ENCODE assay signal across 25 cellular contexts in the genomic region with DNA sequence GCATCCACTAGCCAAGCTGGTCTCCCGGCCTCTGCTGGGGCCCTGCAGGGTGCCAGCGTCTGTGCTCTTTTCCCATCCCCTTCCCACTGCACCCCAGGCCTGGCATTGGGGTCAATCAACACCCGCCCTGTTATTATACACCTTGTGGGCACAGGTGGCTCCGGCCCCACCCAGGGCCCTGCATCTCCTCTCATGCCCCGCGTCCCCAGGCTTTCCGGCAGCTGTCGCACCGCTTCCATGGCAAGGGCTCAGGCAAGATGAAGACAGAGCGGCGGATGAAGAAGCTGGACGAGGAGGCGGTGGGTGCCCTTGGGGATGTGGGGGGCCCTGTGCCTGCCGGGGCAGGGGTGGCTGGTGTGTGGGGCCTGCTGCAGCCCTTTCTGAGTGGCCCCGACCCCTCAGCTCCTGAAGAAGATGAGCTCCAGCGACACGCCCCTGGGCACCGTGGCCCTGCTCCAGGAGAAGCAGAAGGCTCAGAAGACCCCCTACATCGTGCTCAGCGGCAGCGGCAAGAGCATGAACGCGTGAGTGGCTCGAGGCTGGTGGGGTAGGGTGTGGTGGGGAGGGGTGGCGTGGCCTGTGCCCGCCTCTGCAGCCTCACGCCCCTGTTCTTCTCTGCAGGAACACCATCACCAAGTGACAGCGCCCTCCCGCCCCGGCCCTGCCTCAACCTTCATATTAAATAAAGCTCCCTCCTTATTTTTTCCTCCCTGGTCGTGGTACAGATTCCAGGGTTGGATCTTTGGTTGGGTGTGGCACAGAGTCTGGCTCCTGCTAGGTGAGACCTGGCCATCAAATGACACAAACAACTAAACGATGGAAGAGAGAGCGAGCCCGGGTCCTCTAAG. TPM values are rescaled to one million over a fixed set of nuclear protein-coding genes. Genes with fewer than 3 reads are reported as not detected.
"Had no signal": no experiment of that assay in that cellular context is flagged by ENCODE, and none has a peak within 500 bp of the region (broad histone marks: within the 10 kb centered on the region; RNA-seq: fewer than 3 reads in every experiment).

No MANE protein-coding gene starts in this region.

- H3K4me3 ChIP-seq: colonic mucosa, esophagus muscularis mucosa, gastrocnemius medialis, heart right ventricle, ovary, right atrium auricular region had no signal

- H3K27me3 Mint-ChIP-seq: naive thymus-derived CD4-positive, alpha-beta T cell had no signal

- H3K36me3 ChIP-seq: ovary had no signal

- H3K27me3 ChIP-seq: colonic mucosa, esophagus muscularis mucosa, gastrocnemius medialis, heart right ventricle, neutrophil, ovary, right atrium auricular region had no signal

- ATAC-seq: naive thymus-derived CD4-positive, alpha-beta T cell had no signal

- H3K9me3 ChIP-seq: colonic mucosa, esophagus muscularis mucosa, gastrocnemius medialis, heart right ventricle, neutrophil, ovary, right atrium auricular region had no signal

- H3K9me3 Mint-ChIP-seq: naive thymus-derived CD4-positive, alpha-beta T cell; nephron progenitor cell had no signal

- H3K4me1 Mint-ChIP-seq: nephron progenitor cell had no signal

- H3K27ac ChIP-seq: colonic mucosa, epithelial cell of prostate, esophagus muscularis mucosa, heart right ventricle, neutrophil, ovary, right atrium auricular region had no signal

- DNase-seq: colonic mucosa; effector CD8-positive, alpha-beta T cell; heart right ventricle; hypothalamus; kidney glomerular epithelial cell; nephron progenitor cell; ovary; small intestine; stimulated activated CD4-positive, alpha-beta T cell treated with anti-CD3 and anti-CD28 coated beads, Interleukin-12 subunit alpha, Interleukin-12 subunit beta, amount 100 ng/mL, for 4 hours; stimulated activated naive CD4-positive, alpha-beta T cell treated with Interleukin-2 at 50 U/mL for 16 hours; trophoblast cell had no signal

- H3K4me1 ChIP-seq: colonic mucosa, esophagus muscularis mucosa, gastrocnemius medialis, heart right ventricle, right atrium auricular region had no signal

- H3K4me3 Mint-ChIP-seq: naive thymus-derived CD4-positive, alpha-beta T cell; nephron progenitor cell had no signal

RNA-seq across cellular contexts. Expression of a gene that starts 33.2 kb away (rescaled TPM):
- total RNA-seq: colonic mucosa, esophagus muscularis mucosa, liver, mesenteric fat pad, mononuclear cell had no signal
- polyA plus RNA-seq: liver; naive thymus-derived CD4-positive, alpha-beta T cell; small intestine had no signal

RNA-seq across cellular contexts. Expression of a gene that starts 33.3 kb away (rescaled TPM):
- total RNA-seq: colonic mucosa, dermis microvascular lymphatic vessel endothelial cell, esophagus muscularis mucosa, fibroblast of villous mesenchyme, gastrocnemius medialis, heart right ventricle, liver, lung microvascular endothelial cell, mesenteric fat pad, ovary, posterior vena cava, right atrium auricular region, urinary bladder had no signal
- polyA plus RNA-seq: naive thymus-derived CD4-positive, alpha-beta T cell; ovary; small intestine had no signal
